ENCODE assay signal across 9 cellular contexts in genomic region chr11:102914238-102915043, GRCh38.
DNase-seq lines count a peak whose midpoint lies in the region; ATAC-seq and TF ChIP-seq lines count a peak whose summit lies in the region.
"Had no signal": no experiment of that assay in that cellular context is flagged by ENCODE, and none has a peak within 500 bp of the region (broad histone marks: within the 10 kb centered on the region; RNA-seq: fewer than 3 reads in every experiment).

No MANE protein-coding gene starts in this region.

- no peak for ATAC-seq in HG03045 (IDR thresholded peaks at IDR 0.05; ENCODE audit: unreplicated experiment)

- peak; percentile 85 for TF ChIP-seq CTCF in astrocyte of the cerebellum (IDR thresholded peaks at IDR 0.05; ENCODE audit: low read depth, low read length, missing control alignments)

- in situ Hi-C loops in astrocyte of the cerebellum (cut with HindIII; ENCODE audit: low sequenced_read_pairs), result loop anchor here (25.0 kb wide), 1 partner anchor 148 kb away; no protein-coding TSS in a partner anchor

- DNase-seq in NCI-H524 (lab: John Stamatoyannopoulos, UW), result peak; percentile 9 to 22
- no peak for DNase-seq in NCI-H524 treated with DMSO at 0.1 percent for 48 hours (lab: John Stamatoyannopoulos, UW)
- DNase-seq in HPDE6-E6E7 (ENCODE audit: extremely low spot score), result peak; percentile 31
- DNase-seq in astrocyte of the cerebellum (ENCODE audit: low read depth), result peak; percentile 36
- peak; percentile 61 for DNase-seq in left kidney (ENCODE audit: low read depth, low spot score)
- DNase-seq in NCI-H2029 treated with DMSO at 0.1 percent for 48 hours (lab: John Stamatoyannopoulos, UW), result no peak
- no peak for DNase-seq in central memory CD4-positive, alpha-beta T cell

- H3K4me3 ChIP-seq in astrocyte of the cerebellum (ENCODE audit: low read depth, low read length), result no peak overlapping the region
- H3K4me3 ChIP-seq: BLaER1 treated with 17β-estradiol and CSF1 and Interleukin-3, amounts not matched to agents 10 nM and 100 nM had no signal

Comparison
In these comparisons a context has a peak if more than half of its experiments do, and no peak if none do; other contexts are left out.
1. DNase-seq: peak in NCI-H524 (2 of 2), HPDE6-E6E7 (single experiment), astrocyte of the cerebellum (single experiment) and left kidney (single experiment); none in NCI-H524 treated with DMSO at 0.1 percent for 48 hours (single experiment), NCI-H2029 treated with DMSO at 0.1 percent for 48 hours (single experiment) and central memory CD4-positive, alpha-beta T cell (single experiment).